9 cellular contexts compared by ENCODE assay signal in genomic region chrX:137166591-137166990, GRCh38.
DNase-seq lines count a peak whose midpoint lies in the region; ATAC-seq and TF ChIP-seq lines count a peak whose summit lies in the region.
"Had no signal": no experiment of that assay in that cellular context is flagged by ENCODE, and none has a peak within 500 bp of the region (broad histone marks: within the 10 kb centered on the region; RNA-seq: fewer than 3 reads in every experiment).

No MANE protein-coding gene starts in this region.

- H2AFZ ChIP-seq in DND-41 (ENCODE audit: low read depth, low read length), result no peak overlapping the region

- H3K4me3 ChIP-seq in DND-41 (ENCODE audit: low read depth in 1 of 2, low read length in 2 of 2), result no peak overlapping the region

- H3K9me3 ChIP-seq in DND-41 (ENCODE audit: insufficient read depth, low read length, severe bottlenecking), result no peaks in the 10 kb centered on the region

- no peaks in the 10 kb centered on the region for H3K9me3 Mint-ChIP-seq in glutamatergic neuron (ENCODE audit: unreplicated experiment)

- H3K79me2 ChIP-seq in DND-41 (ENCODE audit: insufficient read depth, low read length), result no peaks in the 10 kb centered on the region

- H3K36me3 Mint-ChIP-seq in glutamatergic neuron (ENCODE audit: unreplicated experiment), result no peaks in the 10 kb centered on the region
- H3K36me3 Mint-ChIP-seq: activated naive CD8-positive, alpha-beta T cell had no signal

- no peaks in the 10 kb centered on the region for H3K27me3 ChIP-seq in DND-41 (ENCODE audit: insufficient read depth, low read length, poor library complexity)

- no peaks in the 10 kb centered on the region for H3K4me1 ChIP-seq in DND-41 (ENCODE audit: insufficient read depth, low read length)

- H3K4me2 ChIP-seq in DND-41 (ENCODE audit: insufficient read depth, low read length), result no peak overlapping the region

- no peak overlapping the region for H3K4me3 Mint-ChIP-seq in glutamatergic neuron (ENCODE audit: unreplicated experiment)
- H3K4me3 Mint-ChIP-seq: activated naive CD8-positive, alpha-beta T cell had no signal

- H4K20me1 ChIP-seq in DND-41 (ENCODE audit: insufficient read depth, low read length), result no peaks in the 10 kb centered on the region

- no peak overlapping the region for H3K27ac ChIP-seq in DND-41 (ENCODE audit: low read length)

- ATAC-seq in DND-41 (ENCODE audit: insufficient read depth, low read depth) (no peak), HG03159 (IDR thresholded peaks at IDR 0.05; ENCODE audit: unreplicated experiment) (no peak), GM19351 (IDR thresholded peaks at IDR 0.05; ENCODE audit: unreplicated experiment) (no peak)

- no peaks in the 10 kb centered on the region for H3K36me3 ChIP-seq in DND-41 (ENCODE audit: insufficient read depth, low read length)

- H3K4me1 Mint-ChIP-seq in glutamatergic neuron (ENCODE audit: low read depth, unreplicated experiment), result no peaks in the 10 kb centered on the region

- DNase-seq in DND-41 (peak; percentile 23), OCI-M1 (lab: John Stamatoyannopoulos, UW) (peak; percentile 5), glutamatergic neuron (peak; percentile 20), 8988T (no peak)
- DNase-seq: kidney had no signal

- no peak overlapping the region for H3K9ac ChIP-seq in DND-41 (ENCODE audit: low read depth, low read length)

- TF ChIP-seq CTCF in DND-41 (IDR thresholded peaks at IDR 0.05; ENCODE audit: borderline replicate concordance, extremely low read depth, low read length, poor library complexity, severe bottlenecking), result peak; percentile 58
- TF ChIP-seq CTCF in GM12874 (IDR thresholded peaks at IDR 0.05; ENCODE audit: insufficient read depth, low read depth, low read length), result peak; percentile 38; the same call in 1 of the 2 replicates
- TF ChIP-seq CTCF in glutamatergic neuron (IDR thresholded peaks at IDR 0.05; ENCODE audit: partially characterized antibody, unreplicated experiment), result peak; percentile 18

- no peak overlapping the region for H3K27ac Mint-ChIP-seq in glutamatergic neuron (ENCODE audit: unreplicated experiment)
- H3K27ac Mint-ChIP-seq: activated naive CD8-positive, alpha-beta T cell had no signal

- no peaks in the 10 kb centered on the region for H3K27me3 Mint-ChIP-seq in glutamatergic neuron (ENCODE audit: unreplicated experiment)
